16 cellular contexts compared by ENCODE assay signal in genomic region chr2:55840460-55840859, GRCh38.
A peak's percentile ranks its signal among the peaks of the same experiment; 100 is the strongest.
DNase-seq lines count a peak whose midpoint lies in the region; ATAC-seq and TF ChIP-seq lines count a peak whose summit lies in the region.
"Had no signal": no experiment of that assay in that cellular context is flagged by ENCODE, and none has a peak within 500 bp of the region (broad histone marks: within the 10 kb centered on the region; RNA-seq: fewer than 3 reads in every experiment).

No MANE protein-coding gene starts in this region.

- ATAC-seq in GM18867 (IDR thresholded peaks at IDR 0.05; ENCODE audit: unreplicated experiment) (peak; percentile 58), RWPE2 (ENCODE audit: low read depth) (no peak), lower lobe of right lung (no peak)
- ATAC-seq: CD8-positive, alpha-beta T cell; T-helper 17 cell had no signal

- no peaks in the 10 kb centered on the region for H3K36me3 ChIP-seq in RWPE2 (ENCODE audit: low read depth)
- no peaks in the 10 kb centered on the region for H3K36me3 ChIP-seq in lower lobe of right lung
- H3K36me3 ChIP-seq: BE2C had no signal

- H3K9me3 ChIP-seq in RWPE2 (ENCODE audit: severe bottlenecking), result no peaks in the 10 kb centered on the region
- no peaks in the 10 kb centered on the region for H3K9me3 ChIP-seq in lower lobe of right lung
- H3K9me3 ChIP-seq: BE2C had no signal

- H3K4me3 ChIP-seq in RWPE2 (ENCODE audit: severe bottlenecking) (no peak overlapping the region), lower lobe of right lung (no peak overlapping the region)

- H3K36me3 Mint-ChIP-seq in activated T-cell treated with anti-CD3 and anti-CD28 coated beads, Interleukin-2, amount 50 U/mL, for 24 hours (ENCODE audit: low read depth), result no peaks in the 10 kb centered on the region
- H3K36me3 Mint-ChIP-seq: CD8-positive, alpha-beta T cell had no signal

- H3K4me1 ChIP-seq in RWPE2 (ENCODE audit: insufficient read depth, poor library complexity, severe bottlenecking) (peaks cover 56% of the 10 kb centered on the region), lower lobe of right lung (peaks cover 27% of the 10 kb centered on the region)
- H3K4me1 ChIP-seq: BE2C had no signal

- H3K27me3 ChIP-seq in RWPE2 (ENCODE audit: insufficient read depth, poor library complexity, severe bottlenecking) (no peaks in the 10 kb centered on the region), lower lobe of right lung (ENCODE audit: low read depth) (no peaks in the 10 kb centered on the region)
- H3K27me3 ChIP-seq: BE2C had no signal

- TF ChIP-seq CTCF in RWPE2 (IDR thresholded peaks at IDR 0.05; ENCODE audit: poor library complexity, severe bottlenecking), result no peak
- TF ChIP-seq CTCF in lower lobe of right lung (IDR thresholded peaks at IDR 0.05), result no peak

- no peaks in the 10 kb centered on the region for H3K4me1 Mint-ChIP-seq in activated T-cell treated with anti-CD3 and anti-CD28 coated beads, Interleukin-2, amount 50 U/mL, for 24 hours (ENCODE audit: low read depth)
- H3K4me1 Mint-ChIP-seq: T-helper 17 cell had no signal

- intact Hi-C loops in lower lobe of right lung (cut with DNase I), result no loop called here

- H3K4me3 Mint-ChIP-seq in activated T-cell treated with anti-CD3 and anti-CD28 coated beads, Interleukin-2, amount 50 U/mL, for 24 hours, result no peak overlapping the region
- H3K4me3 Mint-ChIP-seq: CD8-positive, alpha-beta T cell; T-helper 17 cell had no signal

- no peak overlapping the region for H3K27ac Mint-ChIP-seq in activated T-cell treated with anti-CD3 and anti-CD28 coated beads, Interleukin-2, amount 50 U/mL, for 24 hours
- H3K27ac Mint-ChIP-seq: CD8-positive, alpha-beta T cell; T-helper 17 cell had no signal

- no peaks in the 10 kb centered on the region for H3K27me3 Mint-ChIP-seq in activated T-cell treated with anti-CD3 and anti-CD28 coated beads, Interleukin-2, amount 50 U/mL, for 24 hours
- H3K27me3 Mint-ChIP-seq: T-helper 17 cell had no signal

- DNase-seq in NAMALWA (ENCODE audit: low spot score) (peak; percentile 25), RWPE2 (ENCODE audit: low spot score) (no peak), lower lobe of right lung (no peak), T-helper 1 cell (no peak), retina (no peak)
- DNase-seq in activated T-cell treated with anti-CD3 and anti-CD28 coated beads, Interleukin-2, amount 50 U/mL, for 24 hours, result no peak
- DNase-seq: BE2C; CD8-positive, alpha-beta T cell; Kasumi-1; NCI-H1048; NCI-H2107; NCI-H446; NCI-H774; Right ventricle myocardium superior; T-helper 17 cell had no signal

- H3K27ac ChIP-seq in RWPE2 (ENCODE audit: poor library complexity, severe bottlenecking) (peak overlapping the region; percentile 97), lower lobe of right lung (peak overlapping the region; percentile 37)

- no peaks in the 10 kb centered on the region for H3K9me3 Mint-ChIP-seq in activated T-cell treated with anti-CD3 and anti-CD28 coated beads, Interleukin-2, amount 50 U/mL, for 24 hours
- H3K9me3 Mint-ChIP-seq: CD8-positive, alpha-beta T cell had no signal
